ENCODE assay signal across 26 cellular contexts in the genomic region with DNA sequence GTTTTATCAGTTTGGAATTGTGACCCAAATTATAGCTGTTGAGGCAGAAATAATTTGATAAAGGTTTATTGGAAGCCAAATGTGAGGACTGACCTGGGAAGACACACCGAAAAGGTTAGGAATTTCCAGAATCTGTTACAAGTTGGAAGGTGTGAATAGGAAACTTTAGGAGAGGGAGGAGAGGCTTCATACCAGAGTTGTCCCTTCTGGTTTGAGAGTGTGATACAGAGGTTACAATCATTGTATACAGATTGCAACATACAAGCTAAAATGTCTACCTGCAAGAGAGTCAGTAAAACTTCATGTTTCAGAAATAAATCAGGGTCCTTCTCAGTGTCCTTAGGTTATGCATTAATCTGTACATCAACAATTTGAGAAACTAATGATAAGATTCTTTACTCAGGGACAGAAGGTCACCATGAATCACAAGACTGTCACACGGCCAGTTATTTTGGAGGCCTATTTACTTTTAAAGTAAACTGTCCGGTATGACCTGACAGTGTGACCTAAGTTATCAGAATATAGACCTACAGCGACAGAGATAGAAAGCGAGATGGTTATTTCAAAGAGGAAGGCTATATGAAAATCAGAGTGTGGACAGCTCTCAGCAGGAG.
"Had no signal": no experiment of that assay in that cellular context is flagged by ENCODE, and none has a peak within 500 bp of the region (broad histone marks: within the 10 kb centered on the region; RNA-seq: fewer than 3 reads in every experiment).

No MANE protein-coding gene starts in this region.

- H3K4me3 ChIP-seq: coronary artery, mucosa of descending colon, pancreas, psoas muscle, spleen, testis, tibial nerve, upper lobe of right lung, vagina had no signal

- H3K4me1 ChIP-seq: psoas muscle, spleen, testis, tibial nerve, upper lobe of right lung, vagina had no signal

- FAIRE-seq: endothelial cell of umbilical vein had no signal

- DNase-seq: effector CD4-positive, alpha-beta T cell; endodermal cell; erythroblast; foreskin melanocyte; head of caudate nucleus; hippocampal formation; left colon; mammary epithelial cell; mucosa of descending colon; natural killer cell; occipital lobe; pancreas; psoas muscle; retina; spleen; stimulated activated CD4-positive, alpha-beta T cell treated with anti-CD3 and anti-CD28 coated beads, Interleukin-15, amount 100 ng/mL, for 24 hours; stimulated activated CD4-positive, alpha-beta T cell treated with anti-CD3 and anti-CD28 coated beads, Interleukin-1b, Interleukin-23, amount 100 ng/mL, for 48 hours; stimulated activated CD4-positive, alpha-beta T cell treated with anti-CD3 and anti-CD28 coated beads, Interleukin-4, amount 100 ng/mL, for 24 hours; testis; upper lobe of right lung had no signal

- H3K9me3 ChIP-seq: mucosa of descending colon, pancreas, psoas muscle, testis, tibial nerve, upper lobe of right lung, vagina had no signal

- H3K36me3 ChIP-seq: pancreas, spleen, tibial nerve, upper lobe of right lung, vagina had no signal

- H3K27ac ChIP-seq: coronary artery, pancreas, psoas muscle, spleen, testis, tibial nerve, upper lobe of right lung, vagina had no signal

- ATAC-seq: left colon; mucosa of descending colon; natural killer cell; pancreas; psoas muscle; sciatic nerve; stimulated activated memory B cell treated with anti-CD40 and anti-IgM and Interleukin-4, amounts not matched to agents 10 μg/mL and 1 μg/mL and 100 μg/mL, for 72 hours; upper lobe of right lung had no signal

- H3K27me3 ChIP-seq: pancreas, spleen, testis, tibial nerve, upper lobe of right lung, vagina had no signal
